ENCODE assay signal across 20 cellular contexts in genomic region chr2:1514391-1515072, GRCh38.
DNase-seq lines count a peak whose midpoint lies in the region; ATAC-seq and TF ChIP-seq lines count a peak whose summit lies in the region.
"Had no signal": no experiment of that assay in that cellular context is flagged by ENCODE, and none has a peak within 500 bp of the region (broad histone marks: within the 10 kb centered on the region; RNA-seq: fewer than 3 reads in every experiment).

No MANE protein-coding gene starts in this region.

- DNase-seq in H7 (peak; percentile 51), chondrocyte (ENCODE audit: low spot score) (peak; percentile 72), sciatic nerve (ENCODE audit: low spot score) (peak; percentile 27), NCI-H1105 treated with DMSO at 0.1 percent for 48 hours (lab: John Stamatoyannopoulos, UW) (no peak), SHP77 (lab: John Stamatoyannopoulos, UW) (no peak)
- DNase-seq: CD8-positive, alpha-beta T cell; DMS79 treated with DMSO at 0.1 percent for 48 hours; MG63; NCI-H2029; NCI-H446; NCI-H524 treated with DMSO at 0.1 percent for 48 hours; NCI-H82; NK-92 treated with Interleukin-12 subunit alpha and Interleukin-12 subunit beta, amount 100 ng/mL, for 24 hours; PC-3 had no signal

- H3K27ac Mint-ChIP-seq in chondrocyte (ENCODE audit: unreplicated experiment) = no peak overlapping the region
- H3K27ac Mint-ChIP-seq: CD8-positive, alpha-beta T cell had no signal

- no peak overlapping the region for H3K4me3 Mint-ChIP-seq in chondrocyte (ENCODE audit: unreplicated experiment)
- H3K4me3 Mint-ChIP-seq: CD8-positive, alpha-beta T cell had no signal

- intact Hi-C loops in sciatic nerve (cut with DNase I) = no loop called here

- TF ChIP-seq CTCF in chondrocyte (IDR thresholded peaks at IDR 0.05) = no peak

- H3K36me3 Mint-ChIP-seq in chondrocyte (ENCODE audit: low read depth) = no peaks in the 10 kb centered on the region
- H3K36me3 Mint-ChIP-seq: CD8-positive, alpha-beta T cell had no signal

- H3K4me3 ChIP-seq in BLaER1 = no peak overlapping the region
- H3K4me3 ChIP-seq in H7 (ENCODE audit: insufficient read depth, low read depth, low read length) = no peak overlapping the region
- H3K4me3 ChIP-seq: A549, MG63 had no signal

- H3K9me3 ChIP-seq in BLaER1 = 0 out of 2 replicates have a peak, but pooled peaks cover 5% of the 10 kb centered on the region
- H3K9me3 ChIP-seq: A549, MG63 had no signal

- peaks cover 4% of the 10 kb centered on the region for H3K4me1 Mint-ChIP-seq in chondrocyte (ENCODE audit: low read depth)

- H3K4me2 ChIP-seq in BLaER1 = peak overlapping the region; percentile 31; the same call in 1 of the 2 replicates
- H3K4me2 ChIP-seq: A549 had no signal

- H3K4me1 ChIP-seq in BLaER1 = peaks cover 67% of the 10 kb centered on the region
- H3K4me1 ChIP-seq: A549 had no signal

- peaks cover 16% of the 10 kb centered on the region for H3K27me3 Mint-ChIP-seq in chondrocyte (ENCODE audit: low read depth)

- no peaks in the 10 kb centered on the region for H4K20me1 ChIP-seq in BLaER1

- H3K36me3 ChIP-seq in BLaER1 = no peaks in the 10 kb centered on the region; the same call in 1 of the 2 replicates
- H3K36me3 ChIP-seq in H7 (replicated peaks; ENCODE audit: control insufficient read depth, insufficient read depth, low read length) = no peaks in the 10 kb centered on the region
- H3K36me3 ChIP-seq: MG63 had no signal

- ATAC-seq in sciatic nerve (no peak), GM18511 (IDR thresholded peaks at IDR 0.05; ENCODE audit: unreplicated experiment) (no peak)
- ATAC-seq: A549; CD8-positive, alpha-beta T cell; HepG2; PC-3; Right ventricle myocardium inferior had no signal

- H3K27ac ChIP-seq in BLaER1 = 0 out of 2 replicates have a peak overlapping the region, but pooled peaks have one; percentile 9
- H3K27ac ChIP-seq: A549, C4-2B had no signal

- H3K27me3 ChIP-seq in BLaER1 = no peaks in the 10 kb centered on the region
- H3K27me3 ChIP-seq in H7 (ENCODE audit: control insufficient read depth, insufficient read depth, low read length) = no peaks in the 10 kb centered on the region
- H3K27me3 ChIP-seq: MG63 had no signal

- no peaks in the 10 kb centered on the region for H3K9me3 Mint-ChIP-seq in chondrocyte (ENCODE audit: low read depth)
- H3K9me3 Mint-ChIP-seq: CD8-positive, alpha-beta T cell had no signal

- H3K9ac ChIP-seq in BLaER1 = no peak overlapping the region

Comparison
In these comparisons a context has a peak if more than half of its experiments do, and no peak if none do; other contexts are left out.
1. DNase-seq: peak in H7 (single experiment), chondrocyte (single experiment) and sciatic nerve (single experiment); none in NCI-H1105 treated with DMSO at 0.1 percent for 48 hours (single experiment) and SHP77 (0 of 2).